Comparison of ENCODE assay signal across 10 cellular contexts in genomic region chr5:149724130-149724850, GRCh38. TPM values are rescaled to one million over a fixed set of nuclear protein-coding genes. Genes with fewer than 3 reads are reported as not detected.
DNase-seq lines count a peak whose midpoint lies in the region; ATAC-seq and TF ChIP-seq lines count a peak whose summit lies in the region.
"Had no signal": no experiment of that assay in that cellular context is flagged by ENCODE, and none has a peak within 500 bp of the region (broad histone marks: within the 10 kb centered on the region; RNA-seq: fewer than 3 reads in every experiment).

No MANE protein-coding gene starts in this region.

- no peaks in the 10 kb centered on the region for H3K27me3 Mint-ChIP-seq in activated naive CD8-positive, alpha-beta T cell
- peaks cover 0 to 5% (median 0%) of the 10 kb centered on the region in 3 donors for H3K27me3 Mint-ChIP-seq in immature natural killer cell (ENCODE audit: low read depth in 3 of 3)

- H3K4me1 Mint-ChIP-seq in activated naive CD8-positive, alpha-beta T cell (ENCODE audit: low read depth): peaks cover 9% of the 10 kb centered on the region
- H3K4me1 Mint-ChIP-seq in immature natural killer cell: no peaks in the 10 kb centered on the region
- H3K4me1 Mint-ChIP-seq: mesothelial cell of epicardium had no signal

- in situ Hi-C loops in GM13977 (cut with MboI; ENCODE audit: low pct_unique_long_range_greater_than_20kb, low sequenced_read_pairs, unreplicated experiment): no loop called here

- no peaks in the 10 kb centered on the region for H3K9me3 Mint-ChIP-seq in activated naive CD8-positive, alpha-beta T cell (ENCODE audit: low read depth)
- H3K9me3 Mint-ChIP-seq in immature natural killer cell: no peaks in the 10 kb centered on the region
- H3K9me3 Mint-ChIP-seq: mesothelial cell of epicardium had no signal

- H3K27me3 ChIP-seq in uterus: no peaks in the 10 kb centered on the region
- H3K27me3 ChIP-seq in BE2C: no peaks in the 10 kb centered on the region; the same call in 1 of the 2 replicates

- no peak overlapping the region for H3K27ac ChIP-seq in uterus

- ATAC-seq in GM21360 (IDR thresholded peaks at IDR 0.05; ENCODE audit: unreplicated experiment): peak; percentile 82
- ATAC-seq in HG03280 (IDR thresholded peaks at IDR 0.05; ENCODE audit: unreplicated experiment): peak; percentile 97

- DNase-seq in GM13977 (ENCODE audit: low spot score) (peak; percentile 65), immature natural killer cell (no peak), uterus (no peak), BE2C (no peak)
- DNase-seq in stimulated activated CD4-positive, alpha-beta T cell treated with anti-CD3 and anti-CD28 coated beads, Interleukin-1b, Interleukin-23, amount 100 ng/mL, for 48 hours: no peak
- DNase-seq: NCI-H2081 treated with DMSO at 0.1 percent for 48 hours had no signal

- no peaks in the 10 kb centered on the region for H3K36me3 Mint-ChIP-seq in activated naive CD8-positive, alpha-beta T cell
- no peaks in the 10 kb centered on the region for H3K36me3 Mint-ChIP-seq in immature natural killer cell
- H3K36me3 Mint-ChIP-seq: mesothelial cell of epicardium had no signal

- H3K36me3 ChIP-seq in uterus (no peaks in the 10 kb centered on the region), BE2C (no peaks in the 10 kb centered on the region)

- TF ChIP-seq POLR2A in uterus (IDR thresholded peaks at IDR 0.05): no peak

- no peaks in the 10 kb centered on the region for H3K9me3 ChIP-seq in uterus
- H3K9me3 ChIP-seq in BE2C: no peaks in the 10 kb centered on the region

- intact Hi-C loops in uterus (cut with DNase I; ENCODE audit: low total_unique reads): no loop called here

- H3K4me1 ChIP-seq in uterus: no peaks in the 10 kb centered on the region
- H3K4me1 ChIP-seq in BE2C: no peaks in the 10 kb centered on the region

- H3K4me3 ChIP-seq in uterus (no peak overlapping the region), BE2C (ENCODE audit: low read depth, low read length) (no peak overlapping the region)

- H3K4me3 Mint-ChIP-seq in activated naive CD8-positive, alpha-beta T cell: no peak overlapping the region
- no peak overlapping the region for H3K4me3 Mint-ChIP-seq in immature natural killer cell
- H3K4me3 Mint-ChIP-seq: mesothelial cell of epicardium had no signal

- no peak for TF ChIP-seq CTCF in GM13977 (IDR thresholded peaks at IDR 0.05; ENCODE audit: extremely low read depth, insufficient read depth, missing control alignments)
- TF ChIP-seq CTCF in uterus (IDR thresholded peaks at IDR 0.05): no peak
- no peak for TF ChIP-seq CTCF in BE2C (IDR thresholded peaks at IDR 0.05; ENCODE audit: low read depth, low read length)

- peak overlapping the region; percentile 56 for H3K27ac Mint-ChIP-seq in activated naive CD8-positive, alpha-beta T cell
- no peak overlapping the region for H3K27ac Mint-ChIP-seq in immature natural killer cell
- H3K27ac Mint-ChIP-seq: mesothelial cell of epicardium had no signal

RNA-seq across cellular contexts. Expression of gene PPARGC1B, which starts 5.8 kb away (rescaled TPM):
- under 1 TPM in 1 of 3 donors, not detected in 2; 0.62 TPM for polyA plus RNA-seq in immature natural killer cell
- 10 to 100 TPM in 1 of 4 donors, 1 to 10 TPM in 2, under 1 TPM in 1; 0.88 to 17.7 (median 1.9) TPM for total RNA-seq in uterus
- polyA plus RNA-seq in BE2C (2012; ENCODE audit: insufficient read depth, insufficient read length, low read depth): 3.4 TPM
